10 cellular contexts compared by ENCODE assay signal in the genomic region with DNA sequence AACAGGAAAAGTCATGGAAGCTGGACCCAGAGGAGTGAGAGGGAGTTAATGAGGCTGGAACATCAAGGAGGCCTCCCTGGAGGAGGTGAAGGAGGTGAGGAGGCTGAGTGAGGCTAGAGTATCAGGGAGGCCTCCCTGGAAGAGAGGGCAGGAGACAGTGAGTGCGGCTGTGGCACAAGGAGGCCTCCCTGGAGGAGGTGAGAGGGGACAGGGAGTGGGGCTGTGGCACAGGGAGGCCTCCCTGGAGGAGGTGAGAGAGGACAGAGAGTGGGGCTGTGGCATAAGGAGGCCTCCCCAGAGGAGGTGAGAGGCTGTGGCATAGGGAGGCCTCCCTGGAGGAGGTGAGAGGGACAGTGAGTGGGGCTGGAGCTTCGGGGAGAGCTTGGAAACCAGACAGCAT. TPM values are rescaled to one million over a fixed set of nuclear protein-coding genes. Genes with fewer than 3 reads are reported as not detected.
DNase-seq lines count a peak whose midpoint lies in the region; ATAC-seq, FAIRE-seq and TF ChIP-seq lines count a peak whose summit lies in the region.
"Had no signal": no experiment of that assay in that cellular context is flagged by ENCODE, and none has a peak within 500 bp of the region (broad histone marks: within the 10 kb centered on the region; RNA-seq: fewer than 3 reads in every experiment).

No MANE protein-coding gene starts in this region.

- 70 to 85% (median 79%) methylated on average over 2 of the region's 2 CpGs for WGBS in stomach, 5 donors

- DNase-seq in activated CD4-positive, alpha-beta T cell treated with anti-CD3 and anti-CD28 coated beads, Interleukin-2, amount 10 ng/mL, durations not matched to agents 7 days and 5 days, result no peak
- no peak for DNase-seq in activated CD4-positive, alpha-beta T cell treated with anti-CD3 and anti-CD28 coated beads for 48 hours
- no peak for DNase-seq in keratinocyte (ENCODE audit: low read depth, low spot score)
- no peak for DNase-seq in stomach
- DNase-seq: NCI-H510A treated with DMSO at 0.1 percent for 48 hours; stimulated activated CD4-positive, alpha-beta T cell treated with anti-CD3 and anti-CD28 coated beads, Interleukin-2, amount 100 ng/mL, for 24 hours had no signal

- H3K4me3 Mint-ChIP-seq in activated CD4-positive, alpha-beta T cell treated with anti-CD3 and anti-CD28 coated beads, Interleukin-2, amount 10 ng/mL, durations not matched to agents 7 days and 5 days, result peak overlapping the region; percentile 23
- H3K4me3 Mint-ChIP-seq in activated T-helper 17 cell treated with anti-CD3 and anti-CD28 coated beads, Interleukin-2, amount 50 U/mL, for 72 hours, result peak overlapping the region; percentile 72

- dilution Hi-C loops in keratinocyte (cut with MboI; ENCODE audit: extremely low pct_ligation_motif_present, low sequenced_read_pairs), result no loop called here

- H3K36me3 Mint-ChIP-seq in activated CD4-positive, alpha-beta T cell treated with anti-CD3 and anti-CD28 coated beads, Interleukin-2, amount 10 ng/mL, durations not matched to agents 7 days and 5 days (ENCODE audit: low read depth), result no peaks in the 10 kb centered on the region
- no peaks in the 10 kb centered on the region for H3K36me3 Mint-ChIP-seq in activated T-helper 17 cell treated with anti-CD3 and anti-CD28 coated beads, Interleukin-2, amount 50 U/mL, for 72 hours (ENCODE audit: low read depth)

- no peak overlapping the region for H3K4me3 ChIP-seq in keratinocyte (ENCODE audit: control insufficient read depth in 2 of 3, extremely low read depth in 1 of 3, insufficient read depth in 2 of 3, low read depth in 1 of 3, low read length in 3 of 3)
- H3K4me3 ChIP-seq in stomach, result no peak overlapping the region

- peaks cover 49% of the 10 kb centered on the region for H3K4me1 Mint-ChIP-seq in activated CD4-positive, alpha-beta T cell treated with anti-CD3 and anti-CD28 coated beads, Interleukin-2, amount 10 ng/mL, durations not matched to agents 7 days and 5 days
- peaks cover 28% of the 10 kb centered on the region for H3K4me1 Mint-ChIP-seq in activated T-helper 17 cell treated with anti-CD3 and anti-CD28 coated beads, Interleukin-2, amount 50 U/mL, for 72 hours

- H3K27me3 ChIP-seq in keratinocyte (ENCODE audit: control insufficient read depth, extremely low read depth, insufficient read depth, low read length) (no peaks in the 10 kb centered on the region), stomach (no peaks in the 10 kb centered on the region)

- intact Hi-C loops in stomach (cut with DNase I; ENCODE audit: low total_unique reads), result no loop called here

- H3K27ac Mint-ChIP-seq in activated CD4-positive, alpha-beta T cell treated with anti-CD3 and anti-CD28 coated beads, Interleukin-2, amount 10 ng/mL, durations not matched to agents 7 days and 5 days, result peak overlapping the region; percentile 83
- H3K27ac Mint-ChIP-seq in activated T-helper 17 cell treated with anti-CD3 and anti-CD28 coated beads, Interleukin-2, amount 50 U/mL, for 72 hours, result peak overlapping the region; percentile 95

- no peak for FAIRE-seq in keratinocyte (lab: Jason Lieb, UNC)

- no peaks in the 10 kb centered on the region for H3K79me2 ChIP-seq in keratinocyte (ENCODE audit: control insufficient read depth, insufficient read depth, low read length)

- TF ChIP-seq POLR2A in stomach (IDR thresholded peaks at IDR 0.05), result no peak

- no peak for TF ChIP-seq CTCF in keratinocyte (optimal IDR thresholded peaks at IDR 0.05 in 1 of 3, IDR thresholded peaks at IDR 0.05 in 1 of 3, conservative IDR thresholded peaks at IDR 0.05 in 1 of 3; ENCODE audit: extremely low read depth in 1 of 3, insufficient read depth in 2 of 3, low read length in 3 of 3)
- TF ChIP-seq CTCF in stomach (IDR thresholded peaks at IDR 0.05), result no peak

- H3K4me1 ChIP-seq in keratinocyte (ENCODE audit: control insufficient read depth, extremely low read depth, insufficient read depth, low read length) (peaks cover 45% of the 10 kb centered on the region), stomach (peaks cover 51 to 72% (median 55%) of the 10 kb centered on the region in 4 donors)

- H3K4me2 ChIP-seq in keratinocyte (ENCODE audit: control insufficient read depth, extremely low read depth, insufficient read depth, low read depth, low read length), result no peak overlapping the region

- no peaks in the 10 kb centered on the region for H4K20me1 ChIP-seq in keratinocyte (ENCODE audit: control insufficient read depth, extremely low read depth, insufficient read depth, low read length)

- no peak for ATAC-seq in activated T-helper 17 cell treated with anti-CD3 and anti-CD28 coated beads, Interleukin-2, amount 50 U/mL, for 72 hours (replicated peaks)
- no peak for ATAC-seq in GM19397 (IDR thresholded peaks at IDR 0.05; ENCODE audit: unreplicated experiment)
- no peak for ATAC-seq in GM21390 (IDR thresholded peaks at IDR 0.05; ENCODE audit: unreplicated experiment)
- ATAC-seq in HG03457 (IDR thresholded peaks at IDR 0.05; ENCODE audit: unreplicated experiment), result no peak

- H2AFZ ChIP-seq in keratinocyte (ENCODE audit: control insufficient read depth, low read length), result no peak overlapping the region

- no peak for TF ChIP-seq EP300 in stomach (IDR thresholded peaks at IDR 0.05)

- H3K27ac ChIP-seq in keratinocyte (ENCODE audit: control insufficient read depth, insufficient read depth, low read length) (peak overlapping the region; percentile 75), stomach (peak overlapping the region; percentile 53 to 93 (median 87))

- no peaks in the 10 kb centered on the region for H3K9me1 ChIP-seq in keratinocyte (ENCODE audit: control insufficient read depth, extremely low read depth, insufficient read depth, low read length)

- CTCF ChIA-PET in activated CD4-positive, alpha-beta T cell treated with anti-CD3 and anti-CD28 coated beads, Interleukin-2, amount 10 ng/mL, durations not matched to agents 7 days and 5 days (lab: Charles Lee), result interaction anchor here (0.6 kb wide), 1 partner anchor 41 kb away, joined by 7 read pairs; the partner anchor contains the start of gene NCBP3

- H3K36me3 ChIP-seq in keratinocyte (ENCODE audit: control insufficient read depth in 2 of 2, extremely low read depth in 1 of 2, insufficient read depth in 2 of 2, low read length in 2 of 2) (peaks cover 0 to 2% of the 10 kb centered on the region in 2 experiments), stomach (peaks cover 0 to 32% (median 24%) of the 10 kb centered on the region in 4 donors)

- H3K9ac ChIP-seq in keratinocyte (ENCODE audit: control insufficient read depth, extremely low read depth, insufficient read depth, low read length), result peak overlapping the region; percentile 64

- H3K9me3 Mint-ChIP-seq in activated CD4-positive, alpha-beta T cell treated with anti-CD3 and anti-CD28 coated beads, Interleukin-2, amount 10 ng/mL, durations not matched to agents 7 days and 5 days, result no peaks in the 10 kb centered on the region
- no peaks in the 10 kb centered on the region for H3K9me3 Mint-ChIP-seq in activated T-helper 17 cell treated with anti-CD3 and anti-CD28 coated beads, Interleukin-2, amount 50 U/mL, for 72 hours

- peaks cover 7% of the 10 kb centered on the region for H3K27me3 Mint-ChIP-seq in activated CD4-positive, alpha-beta T cell treated with anti-CD3 and anti-CD28 coated beads, Interleukin-2, amount 10 ng/mL, durations not matched to agents 7 days and 5 days
- H3K27me3 Mint-ChIP-seq in activated T-helper 17 cell treated with anti-CD3 and anti-CD28 coated beads, Interleukin-2, amount 50 U/mL, for 72 hours, result no peaks in the 10 kb centered on the region

- no peaks in the 10 kb centered on the region for H3K9me3 ChIP-seq in keratinocyte (ENCODE audit: control insufficient read depth, low read depth, low read length)
- no peaks in the 10 kb centered on the region for H3K9me3 ChIP-seq in stomach

- POLR2A ChIA-PET in activated CD4-positive, alpha-beta T cell treated with anti-CD3 and anti-CD28 coated beads, Interleukin-2, amount 10 ng/mL, durations not matched to agents 7 days and 5 days (lab: Charles Lee), result no interaction called here

RNA-seq across cellular contexts. Expression of gene CAMKK1, which starts 5.5 kb away (rescaled TPM):
- 1 to 10 TPM; 3.4 to 4.0 TPM for total RNA-seq in activated CD4-positive, alpha-beta T cell treated with anti-CD3 and anti-CD28 coated beads, Interleukin-2, amount 10 ng/mL, durations not matched to agents 7 days and 5 days
- 1 to 10 TPM; 4.0 to 4.9 TPM for total RNA-seq in activated T-helper 17 cell treated with anti-CD3 and anti-CD28 coated beads, Interleukin-2, amount 50 U/mL, for 72 hours
- polyA plus RNA-seq in keratinocyte (1.8 to 2.6 TPM (median 2.5 TPM) in 3 replicates), stomach (1 to 10 TPM; 2.1 to 6.4 (median 3.1) TPM)
- 1.6 TPM for polyA plus RNA-seq in keratinocyte (2011; ENCODE audit: low read depth)
- 0.91 and 1.3 TPM in 2 replicates for polyA plus RNA-seq in keratinocyte (2011; cell fraction: cytosol; rRNA removed)
- polyA plus RNA-seq in keratinocyte (2011; cell fraction: nucleus; rRNA removed), result 3.9 and 4.4 TPM in 2 replicates
- 1.6 and 2.4 TPM in 2 replicates for polyA plus RNA-seq in keratinocyte (2012; ENCODE audit: low replicate concordance)
- polyA minus RNA-seq in keratinocyte, result 2.0 to 2.6 TPM (median 2.6 TPM) in 3 replicates
- polyA minus RNA-seq in keratinocyte (2011; cell fraction: cytosol; rRNA and poly(A)+ RNA removed), result 0.96 TPM
- 1.6 and 1.9 TPM in 2 replicates for polyA minus RNA-seq in keratinocyte (2011; cell fraction: nucleus; rRNA and poly(A)+ RNA removed)
- total RNA-seq in stomach, result 10 to 100 TPM in 1 of 5 donors, 1 to 10 TPM in 3, under 1 TPM in 1; 0.58 to 15.1 (median 6.2) TPM

RNA-seq across cellular contexts. Expression of gene P2RX1, which starts 28.9 kb away (rescaled TPM):
- total RNA-seq in activated CD4-positive, alpha-beta T cell treated with anti-CD3 and anti-CD28 coated beads, Interleukin-2, amount 10 ng/mL, durations not matched to agents 7 days and 5 days, result under 1 TPM in 1 of 2 experiments, not detected in 1; 0.12 TPM
- 1 to 10 TPM in 1 of 2 donors, not detected in 1; 1.6 TPM for total RNA-seq in activated T-helper 17 cell treated with anti-CD3 and anti-CD28 coated beads, Interleukin-2, amount 50 U/mL, for 72 hours
- polyA plus RNA-seq in keratinocyte (not detected in 3 replicates), stomach (1 to 10 TPM in 1 of 3 donors, under 1 TPM in 2; 0.75 to 2.4 (median 0.92) TPM)
- polyA plus RNA-seq in keratinocyte (2011; ENCODE audit: low read depth), result not detected
- not detected in 2 replicates for polyA plus RNA-seq in keratinocyte (2011; cell fraction: cytosol; rRNA removed)
- polyA plus RNA-seq in keratinocyte (2011; cell fraction: nucleus; rRNA removed), result not detected in 2 replicates
- polyA plus RNA-seq in keratinocyte (2012; ENCODE audit: low replicate concordance), result not detected in 2 replicates
- not detected in 3 replicates for polyA minus RNA-seq in keratinocyte
- not detected for polyA minus RNA-seq in keratinocyte (2011; cell fraction: cytosol; rRNA and poly(A)+ RNA removed)
- not detected in 2 replicates for polyA minus RNA-seq in keratinocyte (2011; cell fraction: nucleus; rRNA and poly(A)+ RNA removed)
- total RNA-seq in stomach, result 10 to 100 TPM in 1 of 5 donors, 1 to 10 TPM in 4; 2.4 to 13.4 (median 6.7) TPM

RNA-seq across cellular contexts. Expression of gene NCBP3, which starts 41.3 kb away (rescaled TPM):
- 10 to 100 TPM; 43.6 to 43.7 TPM for total RNA-seq in activated CD4-positive, alpha-beta T cell treated with anti-CD3 and anti-CD28 coated beads, Interleukin-2, amount 10 ng/mL, durations not matched to agents 7 days and 5 days
- total RNA-seq in activated T-helper 17 cell treated with anti-CD3 and anti-CD28 coated beads, Interleukin-2, amount 50 U/mL, for 72 hours, result 10 to 100 TPM; 30.8 to 40.4 TPM
- polyA plus RNA-seq in keratinocyte, result 13.9 to 22.1 TPM (median 16.8 TPM) in 3 replicates
- polyA plus RNA-seq in keratinocyte (2011; ENCODE audit: low read depth), result 35.7 TPM
- 7.0 and 8.2 TPM in 2 replicates for polyA plus RNA-seq in keratinocyte (2011; cell fraction: cytosol; rRNA removed)
- 31.3 and 39.0 TPM in 2 replicates for polyA plus RNA-seq in keratinocyte (2011; cell fraction: nucleus; rRNA removed)
- polyA plus RNA-seq in keratinocyte (2012; ENCODE audit: low replicate concordance), result 18.0 and 25.3 TPM in 2 replicates
- 4.7 to 21.6 TPM (median 6.7 TPM) in 3 replicates for polyA minus RNA-seq in keratinocyte
- 3.6 TPM for polyA minus RNA-seq in keratinocyte (2011; cell fraction: cytosol; rRNA and poly(A)+ RNA removed)
- 10.8 and 16.8 TPM in 2 replicates for polyA minus RNA-seq in keratinocyte (2011; cell fraction: nucleus; rRNA and poly(A)+ RNA removed)
- total RNA-seq in stomach, result 10 to 100 TPM in 4 of 5 donors, 1 to 10 TPM in 1; 7.6 to 40.6 (median 28.1) TPM
- polyA plus RNA-seq in stomach, result 10 to 100 TPM in 2 of 3 donors, 1 to 10 TPM in 1; 8.6 to 31.0 (median 19.1) TPM
